Comparison of ENCODE assay signal across 28 cellular contexts in genomic region chr20:42721923-42722322, GRCh38.
"Had no signal": no experiment of that assay in that cellular context is flagged by ENCODE, and none has a peak within 500 bp of the region (broad histone marks: within the 10 kb centered on the region; RNA-seq: fewer than 3 reads in every experiment).

No MANE protein-coding gene starts in this region.

- H2AFZ ChIP-seq: neural progenitor cell had no signal

- DNase-seq: hypothalamus; immature natural killer cell; kidney; left ventricle myocardium inferior; mesendoderm; naive B cell; natural killer cell; nephron progenitor cell; ovary; retina; right cardiac atrium; stimulated activated CD4-positive, alpha-beta T cell treated with anti-CD3 and anti-CD28 coated beads, Interleukin-12 subunit alpha, Interleukin-12 subunit beta, amount 100 ng/mL, for 4 hours; stimulated activated CD4-positive, alpha-beta T cell treated with anti-CD3 and anti-CD28 coated beads, Interleukin-15, amount 100 ng/mL, for 24 hours; stimulated activated CD4-positive, alpha-beta T cell treated with anti-CD3 and anti-CD28 coated beads, Interleukin-2, amount 100 ng/mL, for 24 hours; stimulated activated CD4-positive, alpha-beta T cell treated with anti-CD3 and anti-CD28 coated beads, Interleukin-4, amount 100 ng/mL, for 1 hour; stimulated activated naive B cell treated with anti-CD40 and anti-IgM and Interleukin-4, amounts not matched to agents 10 μg/mL and 1 μg/mL and 100 μg/mL, for 72 hours; stimulated activated naive CD8-positive, alpha-beta T cell treated with anti-CD3 and anti-CD28 coated beads, Interleukin-15, Interleukin-2, amounts not matched to agents 100 U/mL and 50 U/mL, for 24 hours; stomach; testis; thyroid gland; transverse colon; upper lobe of left lung had no signal

- H3K9ac ChIP-seq: neural progenitor cell had no signal

- H3K9me3 ChIP-seq: left ventricle myocardium inferior, ovary, prostate gland, stomach, testis, thyroid gland, transverse colon, upper lobe of left lung had no signal

- H3K27ac ChIP-seq: left ventricle myocardium inferior, neural progenitor cell, ovary, prostate gland, skin epidermis, stomach, testis, thyroid gland, transverse colon, upper lobe of left lung had no signal

- H3K36me3 ChIP-seq: left ventricle myocardium inferior, neural progenitor cell, ovary, prostate gland, stomach, thyroid gland, transverse colon, upper lobe of left lung had no signal

- H3K4me1 ChIP-seq: left ventricle myocardium inferior, neural progenitor cell, prostate gland, stomach, testis, thyroid gland, transverse colon, upper lobe of left lung had no signal

- ATAC-seq: natural killer cell; right cardiac atrium; sciatic nerve; stimulated activated naive B cell treated with anti-CD40 and anti-IgM and Interleukin-4, amounts not matched to agents 10 μg/mL and 1 μg/mL and 100 μg/mL, for 72 hours; stimulated activated naive CD8-positive, alpha-beta T cell treated with anti-CD3 and anti-CD28 coated beads, Interleukin-15, Interleukin-2, amounts not matched to agents 100 U/mL and 50 U/mL, for 24 hours had no signal

- H3K4me3 ChIP-seq: left ventricle myocardium inferior, lung, neural progenitor cell, ovary, prostate gland, skin epidermis, stomach, testis, thyroid gland, transverse colon, upper lobe of left lung had no signal

- H3K27me3 ChIP-seq: neural progenitor cell, ovary, stomach, testis, thyroid gland, transverse colon, upper lobe of left lung had no signal

- H3K4me2 ChIP-seq: neural progenitor cell had no signal

- FAIRE-seq: islet of Langerhans, kidney had no signal
